Comparison of ENCODE assay signal across 19 cellular contexts in the genomic region with DNA sequence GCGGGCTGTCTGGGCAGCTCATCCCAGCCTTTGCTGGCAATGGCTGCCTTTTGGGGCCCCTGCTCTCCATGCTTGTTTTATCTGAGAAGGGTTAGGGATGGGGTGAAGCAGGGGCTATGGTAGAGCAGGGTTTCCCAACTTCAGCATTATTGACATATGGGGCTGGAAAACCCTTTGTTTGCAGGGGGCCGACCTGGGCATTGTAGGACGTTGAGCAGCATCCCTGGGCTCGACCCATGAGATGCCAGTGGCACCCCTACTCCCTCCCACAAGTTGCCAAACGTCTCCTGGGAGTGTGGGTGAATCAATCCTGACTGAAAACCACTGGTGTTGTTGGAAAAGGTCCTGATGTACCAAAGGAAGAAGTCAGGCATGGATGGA. TPM values are rescaled to one million over a fixed set of nuclear protein-coding genes. Genes with fewer than 3 reads are reported as not detected.
DNase-seq lines count a peak whose midpoint lies in the region; ATAC-seq and TF ChIP-seq lines count a peak whose summit lies in the region.
"Had no signal": no experiment of that assay in that cellular context is flagged by ENCODE, and none has a peak within 500 bp of the region (broad histone marks: within the 10 kb centered on the region; RNA-seq: fewer than 3 reads in every experiment).

No MANE protein-coding gene starts in this region.

- no peak overlapping the region for H2AFZ ChIP-seq in IMR-90 (replicated peaks; ENCODE audit: low read length, poor library complexity)
- no peak overlapping the region for H2AFZ ChIP-seq in OCI-LY3 (ENCODE audit: low read depth, low read length)
- no peak overlapping the region for H2AFZ ChIP-seq in neuronal stem cell (ENCODE audit: low read length)

- H2AK5ac ChIP-seq in IMR-90 (ENCODE audit: low read depth, low read length), result no peak overlapping the region
- H2AK5ac ChIP-seq in neuronal stem cell (ENCODE audit: low read depth, low read length), result peak overlapping the region; percentile 18

- H3K4me2 ChIP-seq in IMR-90 (ENCODE audit: low read depth, low read length) (no peak overlapping the region), OCI-LY3 (ENCODE audit: low read length) (peak overlapping the region; percentile 29; the same call in 1 of the 2 replicates), neuronal stem cell (ENCODE audit: insufficient read depth, low read length, poor library complexity, severe bottlenecking) (no peak overlapping the region)

- in situ Hi-C loops in IMR-90 (cut with MboI; ENCODE audit: low sequenced_read_pairs), result no loop called here

- intact Hi-C loops in IMR-90 (cut with micrococcal nuclease), result no loop called here
- intact Hi-C loops in vagina (cut with DNase I), result no loop called here
- intact Hi-C loops in posterior cingulate gyrus (cut with DNase I), result no loop called here

- no peak for TF ChIP-seq CTCF in IMR-90 (conservative IDR thresholded peaks at IDR 0.05; ENCODE audit: low read depth, low read length)
- no peak for TF ChIP-seq CTCF in OCI-LY3 (IDR thresholded peaks at IDR 0.05; ENCODE audit: low read depth, low read length)
- TF ChIP-seq CTCF in vagina (IDR thresholded peaks at IDR 0.05), result no peak

- H3K23ac ChIP-seq in IMR-90 (ENCODE audit: low read depth, low read length) (no peak overlapping the region), neuronal stem cell (ENCODE audit: low read depth, low read length, poor library complexity) (no peak overlapping the region)

- no peaks in the 10 kb centered on the region for H3K36me3 ChIP-seq in IMR-90 (ENCODE audit: control insufficient read depth, insufficient read depth, low read length)
- no peaks in the 10 kb centered on the region for H3K36me3 ChIP-seq in OCI-LY3 (replicated peaks; ENCODE audit: low read depth, low read length)
- H3K36me3 ChIP-seq in neuronal stem cell (replicated peaks in 1 of 2; ENCODE audit: control insufficient read depth in 2 of 2, insufficient read depth in 2 of 2, low read length in 2 of 2), result peaks cover 0 to 1% of the 10 kb centered on the region in 2 donors
- no peaks in the 10 kb centered on the region for H3K36me3 ChIP-seq in vagina
- H3K36me3 ChIP-seq: HAP-1 had no signal

- H2AK9ac ChIP-seq in IMR-90 (replicated peaks; ENCODE audit: low read depth, low read length, poor library complexity), result peak overlapping the region; percentile 42

- POLR2A ChIA-PET in IMR-90 (lab: Charles Lee; ENCODE audit: unreplicated experiment), result no interaction called here

- no peaks in the 10 kb centered on the region for H3K79me1 ChIP-seq in IMR-90 (ENCODE audit: low read depth in 1 of 2, low read length in 2 of 2)
- no peaks in the 10 kb centered on the region for H3K79me1 ChIP-seq in neuronal stem cell (ENCODE audit: low read depth, low read length)

- no peak overlapping the region for H4K5ac ChIP-seq in IMR-90 (ENCODE audit: low read depth, low read length)

- H4K8ac ChIP-seq in IMR-90 (ENCODE audit: low read depth in 2 of 2, low read length in 2 of 2) (no peak overlapping the region), neuronal stem cell (ENCODE audit: low read depth, low read length) (no peak overlapping the region)

- no peak overlapping the region for H3K4me3 ChIP-seq in IMR-90 (ENCODE audit: insufficient read depth, low read depth, low read length)
- H3K4me3 ChIP-seq in OCI-LY3 (ENCODE audit: low read length), result no peak overlapping the region
- no peak overlapping the region for H3K4me3 ChIP-seq in neuronal stem cell (ENCODE audit: low read length in 2 of 2)
- H3K4me3 ChIP-seq in vagina, result no peak overlapping the region
- H3K4me3 ChIP-seq: HAP-1 had no signal

- TF ChIP-seq POLR2A in IMR-90 (IDR thresholded peaks at IDR 0.05; ENCODE audit: low read depth, low read length) (no peak), vagina (IDR thresholded peaks at IDR 0.05) (no peak)

- CTCF ChIA-PET in IMR-90 (lab: Yijun Ruan, JAX), result no interaction called here

- no peak overlapping the region for H4K91ac ChIP-seq in IMR-90 (ENCODE audit: insufficient read depth, low read depth, low read length)
- no peak overlapping the region for H4K91ac ChIP-seq in neuronal stem cell (ENCODE audit: low read depth, low read length, poor library complexity)

- no peak overlapping the region for H3K56ac ChIP-seq in IMR-90 (ENCODE audit: extremely low read depth, insufficient read depth, low read length)

- no peaks in the 10 kb centered on the region for H3K79me2 ChIP-seq in OCI-LY3 (ENCODE audit: low read length)

- H2BK20ac ChIP-seq in IMR-90 (ENCODE audit: low read depth, low read length), result no peak overlapping the region

- H3K27me3 ChIP-seq in IMR-90 (ENCODE audit: control insufficient read depth, insufficient read depth, low read length), result no peaks in the 10 kb centered on the region; the same call in 1 of the 2 replicates
- H3K27me3 ChIP-seq in OCI-LY3 (ENCODE audit: low read depth, low read length), result peaks cover 20% of the 10 kb centered on the region
- peaks cover 0 to 6% (median 0%) of the 10 kb centered on the region in 3 experiments for H3K27me3 ChIP-seq in neuronal stem cell (ENCODE audit: control insufficient read depth in 3 of 3, insufficient read depth in 3 of 3, low read depth in 1 of 3, low read length in 3 of 3)
- H3K27me3 ChIP-seq in vagina, result no peaks in the 10 kb centered on the region

- H2BK12ac ChIP-seq in neuronal stem cell (ENCODE audit: low read length), result no peak overlapping the region

- dilution Hi-C loops in IMR-90 (cut with HindIII; ENCODE audit: low sequenced_read_pairs, unreplicated experiment), result no loop called here

- no TSS peak for BruUV-seq in IMR-90 (replicated peaks; lab: Mats Ljungman, UMichigan)

- no peak for ATAC-seq in IMR-90 (ENCODE audit: low read depth)

- H3K18ac ChIP-seq in IMR-90 (ENCODE audit: low read depth, low read length) (no peak overlapping the region), neuronal stem cell (ENCODE audit: low read length) (no peak overlapping the region)

- DNase-seq in IMR-90 (no peak), neuronal stem cell (ENCODE audit: low spot score) (no peak), vagina (ENCODE audit: extremely low spot score in 2 of 2) (peak; percentile 37 to 54), GF-D8 (lab: John Stamatoyannopoulos, UW) (no peak), posterior cingulate gyrus (no peak)
- DNase-seq: C1 segment of cervical spinal cord; Calu3; CD4-positive, alpha-beta memory T cell; COR-L47; DMS53; DMS79 treated with DMSO at 0.1 percent for 48 hours; GOT3; HFFc6 had no signal

- no peaks in the 10 kb centered on the region for H3K4me1 ChIP-seq in IMR-90 (ENCODE audit: control insufficient read depth, insufficient read depth, low read length)
- H3K4me1 ChIP-seq in OCI-LY3 (ENCODE audit: low read length), result peaks cover 15% of the 10 kb centered on the region
- H3K4me1 ChIP-seq in neuronal stem cell (ENCODE audit: control insufficient read depth in 2 of 2, insufficient read depth in 1 of 2, low read depth in 1 of 2, low read length in 2 of 2), result no peaks in the 10 kb centered on the region
- H3K4me1 ChIP-seq in vagina, result no peaks in the 10 kb centered on the region
- H3K4me1 ChIP-seq: HAP-1 had no signal

- H2BK5ac ChIP-seq in IMR-90 (ENCODE audit: low read depth, low read length, poor library complexity, severe bottlenecking) (no peak overlapping the region), neuronal stem cell (ENCODE audit: low read length) (no peak overlapping the region)

- H3K9me3 ChIP-seq in IMR-90 (ENCODE audit: control insufficient read depth, insufficient read depth, low read length) (no peaks in the 10 kb centered on the region), OCI-LY3 (ENCODE audit: insufficient read depth, low read length) (peaks cover 7% of the 10 kb centered on the region; the same call in 1 of the 2 replicates), neuronal stem cell (replicated peaks in 1 of 2; ENCODE audit: control insufficient read depth in 2 of 2, insufficient read depth in 1 of 2, low read depth in 1 of 2, low read length in 2 of 2) (peaks cover 4 to 11% of the 10 kb centered on the region in 2 donors), vagina (no peaks in the 10 kb centered on the region)

- H3K4ac ChIP-seq in IMR-90 (ENCODE audit: low read depth, low read length) (no peak overlapping the region), neuronal stem cell (ENCODE audit: low read length) (no peak overlapping the region)

- H3K27ac ChIP-seq in IMR-90 (ENCODE audit: insufficient read depth, low read length) (no peak overlapping the region), OCI-LY3 (ENCODE audit: low read length) (no peak overlapping the region), neuronal stem cell (replicated peaks; ENCODE audit: low read length) (no peak overlapping the region), vagina (no peak overlapping the region)

- no peak overlapping the region for H3K14ac ChIP-seq in IMR-90 (replicated peaks; ENCODE audit: low read depth, low read length)
- no peak overlapping the region for H3K14ac ChIP-seq in neuronal stem cell (ENCODE audit: low read length)

- H2BK15ac ChIP-seq in IMR-90 (ENCODE audit: low read depth, low read length) (no peak overlapping the region), neuronal stem cell (ENCODE audit: low read length) (no peak overlapping the region)

- H3K9ac ChIP-seq in IMR-90 (ENCODE audit: low read depth, low read length) (no peak overlapping the region), OCI-LY3 (ENCODE audit: low read length) (no peak overlapping the region), neuronal stem cell (ENCODE audit: low read depth, low read length, poor library complexity) (no peak overlapping the region)

- TF ChIP-seq RAD21 in IMR-90 (IDR thresholded peaks at IDR 0.05; ENCODE audit: low read length), result no peak

- H4K20me1 ChIP-seq in IMR-90 (ENCODE audit: insufficient read depth, low read length), result no peaks in the 10 kb centered on the region
- H4K20me1 ChIP-seq in OCI-LY3 (ENCODE audit: insufficient read depth, low read length), result no peaks in the 10 kb centered on the region

- no peaks in the 10 kb centered on the region for H3K9me1 ChIP-seq in IMR-90 (ENCODE audit: insufficient read depth, low read length)

- no peak overlapping the region for H2BK120ac ChIP-seq in IMR-90 (ENCODE audit: low read depth, low read length)
- H2BK120ac ChIP-seq in neuronal stem cell (ENCODE audit: low read depth, low read length), result no peak overlapping the region

- no CpG with 5 or more reads among the region's 5 CpGs for WGBS in IMR-90 (ENCODE audit: extremely low coverage in 2 of 2, insufficient read length in 1 of 2), 2 experiments
- WGBS in neuronal stem cell (ENCODE audit: extremely low coverage in 2 of 2, insufficient read length in 2 of 2, insufficient replicate concordance in 1 of 2), 2 donors, result no CpG with 5 or more reads among the region's 5 CpGs

RNA-seq across cellular contexts. Expression of gene KCNK5, which starts 56.9 kb away (rescaled TPM):
- total RNA-seq in IMR-90 (2012; rRNA removed) (not detected in 2 replicates), vagina (16.7 TPM)
- not detected in 2 replicates for polyA plus RNA-seq in IMR-90 (2012; rRNA removed)
- 0.05 TPM in 1 of 2 replicates, not detected in the other for polyA plus RNA-seq in IMR-90 (2012; cell fraction: cytosol; rRNA removed)
- polyA plus RNA-seq in IMR-90 (2012; cell fraction: nucleus; rRNA removed; ENCODE audit: low replicate concordance), result not detected in 2 replicates
- polyA plus RNA-seq in neuronal stem cell (2013, experiment 1 of 2), result 4.8 TPM
- polyA plus RNA-seq in neuronal stem cell (2013, experiment 2 of 2), result 4.9 TPM
- total RNA-seq: A172, A673, G401, HFFc6 had no signal
- polyA plus RNA-seq: BJ had no signal

RNA-seq across cellular contexts. Expression of gene SAYSD1, which starts 57.4 kb away (rescaled TPM):
- 5.9 and 9.4 TPM in 2 replicates for total RNA-seq in IMR-90 (2012; rRNA removed)
- 5.7 and 6.5 TPM in 2 replicates for polyA plus RNA-seq in IMR-90 (2012; rRNA removed)
- 4.0 and 4.5 TPM in 2 replicates for polyA plus RNA-seq in IMR-90 (2012; cell fraction: cytosol; rRNA removed)
- 1.9 and 6.5 TPM in 2 replicates for polyA plus RNA-seq in IMR-90 (2012; cell fraction: nucleus; rRNA removed; ENCODE audit: low replicate concordance)
- polyA plus RNA-seq in neuronal stem cell (2013, experiment 1 of 2), result 11.2 TPM
- 11.0 TPM for polyA plus RNA-seq in neuronal stem cell (2013, experiment 2 of 2)
- 10.6 TPM for total RNA-seq in vagina

Comparison
In these comparisons a context has a peak if more than half of its experiments do, and no peak if none do; other contexts are left out.
1. DNase-seq: peak in vagina (2 of 2); none in IMR-90 (single experiment), neuronal stem cell (single experiment), GF-D8 (single experiment) and posterior cingulate gyrus (0 of 10).
2. RNA of gene KCNK5, which starts 56.9 kb away (total RNA-seq): 16.7 TPM in vagina (single experiment); not detected in IMR-90; every median in the first group is over 10 times any median in the second.